In the genomic region with DNA sequence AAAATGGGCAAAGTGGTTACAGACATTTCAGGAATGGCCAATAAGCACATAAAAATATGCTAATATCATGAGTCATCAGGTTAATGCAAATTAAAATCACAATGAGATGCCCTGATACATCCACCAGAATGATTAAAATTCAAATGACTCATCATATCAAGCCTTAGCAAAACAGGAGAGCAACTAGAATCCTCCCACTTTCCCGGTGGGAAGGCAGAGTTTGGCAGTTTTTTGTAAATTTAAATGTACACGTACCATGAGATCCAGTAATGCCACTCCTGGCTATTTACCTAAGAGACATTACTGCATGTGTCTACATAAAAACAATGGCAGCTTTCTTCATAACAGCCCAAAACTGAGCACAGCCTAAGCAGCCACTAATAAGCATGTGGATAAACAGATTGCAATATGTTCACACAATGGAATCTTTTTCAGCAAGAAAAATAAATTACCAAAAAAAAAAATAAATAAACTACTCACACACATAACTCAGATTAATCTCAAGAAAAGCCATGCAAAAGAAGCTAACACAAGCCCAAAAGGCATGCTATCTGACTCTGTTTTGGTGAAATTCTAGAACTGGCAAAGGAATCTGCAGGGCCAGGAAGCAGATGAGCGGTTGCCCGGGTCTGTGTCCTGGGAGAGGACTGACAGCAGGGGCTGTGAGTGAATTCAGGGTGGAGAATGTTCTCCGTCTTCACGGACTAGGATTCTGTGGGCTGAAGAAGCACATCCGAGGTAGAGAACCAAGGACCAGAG, we compare ENCODE assay signal across 10 cellular contexts. TPM values are rescaled to one million over a fixed set of nuclear protein-coding genes. Genes with fewer than 3 reads are reported as not detected.
DNase-seq lines count a peak whose midpoint lies in the region; ATAC-seq and TF ChIP-seq lines count a peak whose summit lies in the region.
"Had no signal": no experiment of that assay in that cellular context is flagged by ENCODE, and none has a peak within 500 bp of the region (broad histone marks: within the 10 kb centered on the region; RNA-seq: fewer than 3 reads in every experiment).

No MANE protein-coding gene starts in this region.

- BruUV-seq in MCF 10A (replicated peaks; lab: Mats Ljungman, UMichigan) = no TSS peak

- POLR2A ChIA-PET in MCF 10A (lab: Yijun Ruan, JAX) = interaction anchor here (0.6 to 1.1 kb wide), 6 partner anchors 39 to 452 kb away, joined by 3 to 6 read pairs (median 3); no protein-coding TSS in a partner anchor

- H3K27me3 Mint-ChIP-seq in MCF 10A (ENCODE audit: insufficient read depth, unreplicated experiment) = no peaks in the 10 kb centered on the region
- H3K27me3 Mint-ChIP-seq: activated naive CD8-positive, alpha-beta T cell had no signal

- no peak for TF ChIP-seq POLR2A in erythroblast (IDR thresholded peaks at IDR 0.05; ENCODE audit: low read length)

- no peaks in the 10 kb centered on the region for H3K9me3 Mint-ChIP-seq in MCF 10A (ENCODE audit: unreplicated experiment)

- peak; percentile 61 for DNase-seq in AG09319 (ENCODE audit: extremely low read depth, low read depth)
- peak; percentile 41 for DNase-seq in LoVo (ENCODE audit: low spot score)
- peak; percentile 82 for DNase-seq in MCF 10A (ENCODE audit: unreplicated experiment)
- DNase-seq in erythroblast (lab: John Stamatoyannopoulos, UW) = no peak
- DNase-seq: left ventricle myocardium inferior had no signal

- peaks cover 15% of the 10 kb centered on the region for H3K4me1 ChIP-seq in mesodermal cell (ENCODE audit: control insufficient read depth, insufficient read depth, low read length, poor library complexity, severe bottlenecking)

- intact Hi-C loops in MCF 10A (cut with micrococcal nuclease) = no loop called here

- peak overlapping the region; percentile 3 for H3K27ac Mint-ChIP-seq in MCF 10A (ENCODE audit: low read depth, unreplicated experiment)
- H3K27ac Mint-ChIP-seq: activated naive CD8-positive, alpha-beta T cell had no signal

- H3K36me3 ChIP-seq in mesodermal cell (ENCODE audit: control insufficient read depth, insufficient read depth, low read length) = peaks cover 19% of the 10 kb centered on the region
- H3K36me3 ChIP-seq: left ventricle myocardium inferior had no signal

- CTCF ChIA-PET in MCF 10A (lab: Yijun Ruan, JAX) = interaction anchor here (0.7 to 1.1 kb wide), 2 partner anchors 25 to 894 kb away, joined by 3 to 8 read pairs; no protein-coding TSS in a partner anchor

- H3K36me3 Mint-ChIP-seq in MCF 10A (ENCODE audit: insufficient read depth, unreplicated experiment) = no peaks in the 10 kb centered on the region

- H3K4me3 ChIP-seq in mesodermal cell (ENCODE audit: extremely low read depth, insufficient read depth, low read length, poor library complexity, severe bottlenecking) = no peak overlapping the region
- H3K4me3 ChIP-seq: left ventricle myocardium inferior had no signal

- WGBS in mesodermal cell (ENCODE audit: insufficient coverage in 2 of 2), 2 experiments = 13 to 36% methylated on average over 2 to 3 of the region's 7 CpGs

- TF ChIP-seq CTCF in AG09319 (IDR thresholded peaks at IDR 0.05; ENCODE audit: low read depth, low read length) (no peak), MCF 10A (IDR thresholded peaks at IDR 0.05; ENCODE audit: unreplicated experiment) (no peak)

- H3K4me1 Mint-ChIP-seq in MCF 10A (ENCODE audit: insufficient read depth, unreplicated experiment) = peaks cover 24% of the 10 kb centered on the region

- peak overlapping the region; percentile 54 for H3K27ac ChIP-seq in mesodermal cell (ENCODE audit: low read depth, low read length, severe bottlenecking)
- H3K27ac ChIP-seq: left ventricle myocardium inferior had no signal

- ATAC-seq in GM18873 (IDR thresholded peaks at IDR 0.05; ENCODE audit: low FRiP score, unreplicated experiment) = no peak
- ATAC-seq in GM21515 (IDR thresholded peaks at IDR 0.05; ENCODE audit: unreplicated experiment) = no peak
- no peak for ATAC-seq in GM21381 (IDR thresholded peaks at IDR 0.05; ENCODE audit: unreplicated experiment)

- H3K9me3 ChIP-seq in mesodermal cell (ENCODE audit: control insufficient read depth, low read length) = peaks cover 16% of the 10 kb centered on the region

- H3K4me3 Mint-ChIP-seq in MCF 10A (ENCODE audit: unreplicated experiment) = no peak overlapping the region
- H3K4me3 Mint-ChIP-seq: activated naive CD8-positive, alpha-beta T cell had no signal

RNA-seq across cellular contexts. Expression of a gene that starts 48.8 kb away (rescaled TPM):
- total RNA-seq in MCF 10A (2022) = 22.5 and 29.4 TPM in 2 replicates
- 22.1 TPM for polyA plus RNA-seq in mesodermal cell (2013, experiment 1 of 2)
- 20.3 TPM for polyA plus RNA-seq in mesodermal cell (2013, experiment 2 of 2)

Comparison
In these comparisons a context has a peak if more than half of its experiments do, and no peak if none do; other contexts are left out.
1. DNase-seq: peak in AG09319 (single experiment), LoVo (single experiment) and MCF 10A (single experiment); none in erythroblast (0 of 2).